In the genomic region with DNA sequence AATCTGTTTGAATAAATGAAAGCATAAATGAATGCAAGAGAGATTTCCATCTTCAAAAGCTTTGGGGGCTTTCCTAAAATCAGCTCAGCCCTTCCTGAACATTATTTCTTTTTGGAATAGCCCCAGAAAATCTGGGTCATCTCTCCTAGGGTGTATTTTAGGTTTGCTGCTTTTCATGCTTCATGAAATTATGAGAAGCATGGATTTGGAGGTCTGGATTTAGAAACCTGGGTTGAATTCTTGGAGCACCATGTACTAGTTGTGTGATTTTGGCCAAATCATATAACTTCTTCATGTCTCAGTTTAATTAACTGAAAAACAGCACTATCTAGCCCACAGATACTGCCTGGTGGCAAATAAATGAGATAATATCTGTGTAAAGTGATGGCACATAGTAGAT, we compare ENCODE assay signal across 32 cellular contexts.
"Had no signal": no experiment of that assay in that cellular context is flagged by ENCODE, and none has a peak within 500 bp of the region (broad histone marks: within the 10 kb centered on the region; RNA-seq: fewer than 3 reads in every experiment).

No MANE protein-coding gene starts in this region.

- H3K36me3 Mint-ChIP-seq: activated naive CD4-positive, alpha-beta T cell treated with anti-CD3 and anti-CD28 coated beads, Interleukin-2, amount 50 U/mL, for 72 hours; brain; WTC11 had no signal

- H3K9me3 ChIP-seq: adrenal gland, Peyer's patch had no signal

- H3K4me1 ChIP-seq: Peyer's patch had no signal

- H3K27me3 Mint-ChIP-seq: activated CD4-positive, alpha-beta T cell treated with anti-CD3 and anti-CD28 coated beads for 36 hours; brain had no signal

- H3K9ac ChIP-seq: KMS-11 had no signal

- H3K4me3 Mint-ChIP-seq: activated CD4-positive, alpha-beta T cell treated with anti-CD3 and anti-CD28 coated beads for 36 hours; activated CD4-positive, alpha-beta T cell treated with anti-CD3 and anti-CD28 coated beads, Interleukin-2, amount 10 ng/mL, durations not matched to agents 7 days and 5 days; activated naive CD4-positive, alpha-beta T cell treated with anti-CD3 and anti-CD28 coated beads for 36 hours; activated T-cell treated with anti-CD3 and anti-CD28 coated beads, Interleukin-2, amount 50 U/mL, for 4 hours; activated T-helper 1 cell treated with anti-CD3 and anti-CD28 coated beads, Interleukin-12 subunit alpha, Interleukin-12 subunit beta, Interleukin-2, Interleukin-4 antibody, amounts not matched to agents 30 ng/mL and 10 ng/mL and 1 ng/mL, durations not matched to agents 14 hours and 24 hours and 36 hours; brain; WTC11 had no signal

- H3K4me1 Mint-ChIP-seq: activated CD4-positive, alpha-beta T cell treated with anti-CD3 and anti-CD28 coated beads for 36 hours; activated CD4-positive, alpha-beta T cell treated with anti-CD3 and anti-CD28 coated beads, Interleukin-2, amount 10 ng/mL, durations not matched to agents 7 days and 5 days had no signal

- ATAC-seq: activated CD4-positive, alpha-beta T cell treated with anti-CD3 and anti-CD28 coated beads for 36 hours; activated CD4-positive, CD25-positive, alpha-beta regulatory T cell treated with anti-CD3 and anti-CD28 coated beads, Interleukin-2, amount 50 U/mL, for 24 hours; activated naive CD4-positive, alpha-beta T cell treated with anti-CD3 and anti-CD28 coated beads, Interleukin-2, amount 50 U/mL, for 72 hours; activated T-cell treated with anti-CD3 and anti-CD28 coated beads, Interleukin-2, amount 50 U/mL, for 4 hours; Right ventricle myocardium inferior; WTC11 had no signal

- H3K27ac ChIP-seq: adrenal gland, KMS-11, Peyer's patch had no signal

- DNase-seq: activated CD4-positive, alpha-beta T cell treated with anti-CD3 and anti-CD28 coated beads for 36 hours; activated CD4-positive, alpha-beta T cell treated with anti-CD3 and anti-CD28 coated beads, Interleukin-2, amount 10 ng/mL, durations not matched to agents 7 days and 5 days; activated CD4-positive, alpha-beta T cell treated with anti-CD3 and anti-CD28 coated beads, Interleukin-2, amount 50 U/mL, for 48 hours; activated CD8-positive, alpha-beta memory T cell treated with anti-CD3 and anti-CD28 coated beads, Interleukin-2, amount 50 U/mL, for 4 hours; activated gamma-delta T cell treated with Interleukin-2 at 50 U/mL for 16 hours; activated naive CD4-positive, alpha-beta T cell treated with anti-CD3 and anti-CD28 coated beads for 36 hours; activated T-cell treated with anti-CD3 and anti-CD28 coated beads for 4 hours; activated T-cell treated with anti-CD3 and anti-CD28 coated beads, Interleukin-2, amount 50 U/mL, for 4 hours; adrenal gland; anterior cingulate cortex; central memory CD4-positive, alpha-beta T cell; NCI-H1092 treated with DMSO at 0.1 percent for 48 hours; NCI-H1417; NCI-H146; NCI-H187; NCI-H2029 treated with DMSO at 0.1 percent for 48 hours; NCI-H2107; NCI-H2171; NCI-H2227 treated with DMSO at 0.1 percent for 48 hours; NCI-H446 treated with DMSO at 0.1 percent for 48 hours; NCI-H524; NCI-H69; Peyer's patch; RPMI8226; T1000 had no signal

- H3K4me3 ChIP-seq: adrenal gland, Peyer's patch had no signal

- H3K36me3 ChIP-seq: adrenal gland, Peyer's patch had no signal

- H3K27me3 ChIP-seq: adrenal gland, Peyer's patch had no signal

- H3K4me2 ChIP-seq: KMS-11 had no signal

- H3K27ac Mint-ChIP-seq: activated CD4-positive, alpha-beta T cell treated with anti-CD3 and anti-CD28 coated beads for 36 hours; activated CD4-positive, alpha-beta T cell treated with anti-CD3 and anti-CD28 coated beads, Interleukin-2, amount 10 ng/mL, durations not matched to agents 7 days and 5 days; activated naive CD4-positive, alpha-beta T cell treated with anti-CD3 and anti-CD28 coated beads for 36 hours; activated naive CD4-positive, alpha-beta T cell treated with anti-CD3 and anti-CD28 coated beads, Interleukin-2, amount 50 U/mL, for 72 hours; activated T-helper 1 cell treated with anti-CD3 and anti-CD28 coated beads, Interleukin-12 subunit alpha, Interleukin-12 subunit beta, Interleukin-2, Interleukin-4 antibody, amounts not matched to agents 30 ng/mL and 10 ng/mL and 1 ng/mL, durations not matched to agents 14 hours and 24 hours and 36 hours; brain; WTC11 had no signal

- H3K9me3 Mint-ChIP-seq: activated CD4-positive, alpha-beta T cell treated with anti-CD3 and anti-CD28 coated beads, Interleukin-2, amount 10 ng/mL, durations not matched to agents 7 days and 5 days; activated naive CD4-positive, alpha-beta T cell treated with anti-CD3 and anti-CD28 coated beads for 36 hours; activated naive CD4-positive, alpha-beta T cell treated with anti-CD3 and anti-CD28 coated beads, Interleukin-2, amount 50 U/mL, for 72 hours; activated T-cell treated with anti-CD3 and anti-CD28 coated beads, Interleukin-2, amount 50 U/mL, for 4 hours; activated T-helper 1 cell treated with anti-CD3 and anti-CD28 coated beads, Interleukin-12 subunit alpha, Interleukin-12 subunit beta, Interleukin-2, Interleukin-4 antibody, amounts not matched to agents 30 ng/mL and 10 ng/mL and 1 ng/mL, durations not matched to agents 14 hours and 24 hours and 36 hours; brain; WTC11 had no signal
